Comparison of ENCODE assay signal across 8 cellular contexts in genomic region chr15:45200799-45201556, GRCh38. TPM values are rescaled to one million over a fixed set of nuclear protein-coding genes. Genes with fewer than 3 reads are reported as not detected.
A peak's percentile ranks its signal among the peaks of the same experiment; 100 is the strongest.
DNase-seq lines count a peak whose midpoint lies in the region; ATAC-seq lines count a peak whose summit lies in the region.

No MANE protein-coding gene starts in this region.

- CTCF ChIA-PET in activated CD4-positive, alpha-beta memory T cell treated with anti-CD3 and anti-CD28 coated beads, Interleukin-2, amount 10 ng/mL, durations not matched to agents 7 days and 5 days (lab: Charles Lee), result interaction anchor here (0.8 to 9.7 kb wide), 5 partner anchors 21 to 230 kb away, joined by 3 to 163 read pairs (median 8); a partner anchor contains a TSS

- POLR2A ChIA-PET in activated CD4-positive, alpha-beta memory T cell treated with anti-CD3 and anti-CD28 coated beads, Interleukin-2, amount 10 ng/mL, durations not matched to agents 7 days and 5 days (lab: Charles Lee), result interaction anchor here (0.6 to 4.9 kb wide), 17 partner anchors 15 to 434 kb away, joined by 3 to 51 read pairs (median 3); partner anchors contain the start of genes BLOC1S6 and SQOR

- peak; percentile 10 for ATAC-seq in HG03196 (IDR thresholded peaks at IDR 0.05; ENCODE audit: unreplicated experiment)

- no peak overlapping the region for H3K27ac Mint-ChIP-seq in activated CD4-positive, alpha-beta memory T cell treated with anti-CD3 and anti-CD28 coated beads, Interleukin-2, amount 10 ng/mL, durations not matched to agents 7 days and 5 days

- H3K4me3 Mint-ChIP-seq in activated CD4-positive, alpha-beta memory T cell treated with anti-CD3 and anti-CD28 coated beads, Interleukin-2, amount 10 ng/mL, durations not matched to agents 7 days and 5 days, result no peak overlapping the region

- peak; percentile 86 for DNase-seq in GDM1 (lab: John Stamatoyannopoulos, UW)
- DNase-seq in NCI-H82 (lab: John Stamatoyannopoulos, UW), result peak; percentile 78
- peak; percentile 80 for DNase-seq in activated CD4-positive, alpha-beta memory T cell treated with anti-CD3 and anti-CD28 coated beads, Interleukin-2, amount 10 ng/mL, durations not matched to agents 7 days and 5 days
- peak; percentile 52 for DNase-seq in effector CD8-positive, alpha-beta T cell (lab: John Stamatoyannopoulos, UW)
- DNase-seq in medulla oblongata (ENCODE audit: extremely low spot score), result peak; percentile 92
- DNase-seq in stimulated activated CD4-positive, alpha-beta T cell treated with anti-CD3 and anti-CD28 coated beads, TNF-alpha, amount 100 ng/mL, for 4 hours (ENCODE audit: low read depth in 3 of 3), result peak; percentile 50 to 82 (median 61)
- no peak for DNase-seq in NCI-H128 (lab: John Stamatoyannopoulos, UW; ENCODE audit: unreplicated experiment)

- no peaks in the 10 kb centered on the region for H3K9me3 Mint-ChIP-seq in activated CD4-positive, alpha-beta memory T cell treated with anti-CD3 and anti-CD28 coated beads, Interleukin-2, amount 10 ng/mL, durations not matched to agents 7 days and 5 days

- peaks cover 4% of the 10 kb centered on the region for H3K36me3 Mint-ChIP-seq in activated CD4-positive, alpha-beta memory T cell treated with anti-CD3 and anti-CD28 coated beads, Interleukin-2, amount 10 ng/mL, durations not matched to agents 7 days and 5 days (ENCODE audit: low read depth)

- peaks cover 7% of the 10 kb centered on the region for H3K27me3 Mint-ChIP-seq in activated CD4-positive, alpha-beta memory T cell treated with anti-CD3 and anti-CD28 coated beads, Interleukin-2, amount 10 ng/mL, durations not matched to agents 7 days and 5 days

- peaks cover 23% of the 10 kb centered on the region for H3K4me1 Mint-ChIP-seq in activated CD4-positive, alpha-beta memory T cell treated with anti-CD3 and anti-CD28 coated beads, Interleukin-2, amount 10 ng/mL, durations not matched to agents 7 days and 5 days

RNA-seq across cellular contexts. Expression of gene SHF, which starts 13.2 kb away (rescaled TPM):
- total RNA-seq in activated CD4-positive, alpha-beta memory T cell treated with anti-CD3 and anti-CD28 coated beads, Interleukin-2, amount 10 ng/mL, durations not matched to agents 7 days and 5 days, result 1 to 10 TPM; 1.7 to 2.0 TPM

RNA-seq across cellular contexts. Expression of gene SLC28A2, which starts 51.1 kb away (rescaled TPM):
- total RNA-seq in activated CD4-positive, alpha-beta memory T cell treated with anti-CD3 and anti-CD28 coated beads, Interleukin-2, amount 10 ng/mL, durations not matched to agents 7 days and 5 days, result not detected
